Comparison of ENCODE assay signal across 8 cellular contexts in the genomic region with DNA sequence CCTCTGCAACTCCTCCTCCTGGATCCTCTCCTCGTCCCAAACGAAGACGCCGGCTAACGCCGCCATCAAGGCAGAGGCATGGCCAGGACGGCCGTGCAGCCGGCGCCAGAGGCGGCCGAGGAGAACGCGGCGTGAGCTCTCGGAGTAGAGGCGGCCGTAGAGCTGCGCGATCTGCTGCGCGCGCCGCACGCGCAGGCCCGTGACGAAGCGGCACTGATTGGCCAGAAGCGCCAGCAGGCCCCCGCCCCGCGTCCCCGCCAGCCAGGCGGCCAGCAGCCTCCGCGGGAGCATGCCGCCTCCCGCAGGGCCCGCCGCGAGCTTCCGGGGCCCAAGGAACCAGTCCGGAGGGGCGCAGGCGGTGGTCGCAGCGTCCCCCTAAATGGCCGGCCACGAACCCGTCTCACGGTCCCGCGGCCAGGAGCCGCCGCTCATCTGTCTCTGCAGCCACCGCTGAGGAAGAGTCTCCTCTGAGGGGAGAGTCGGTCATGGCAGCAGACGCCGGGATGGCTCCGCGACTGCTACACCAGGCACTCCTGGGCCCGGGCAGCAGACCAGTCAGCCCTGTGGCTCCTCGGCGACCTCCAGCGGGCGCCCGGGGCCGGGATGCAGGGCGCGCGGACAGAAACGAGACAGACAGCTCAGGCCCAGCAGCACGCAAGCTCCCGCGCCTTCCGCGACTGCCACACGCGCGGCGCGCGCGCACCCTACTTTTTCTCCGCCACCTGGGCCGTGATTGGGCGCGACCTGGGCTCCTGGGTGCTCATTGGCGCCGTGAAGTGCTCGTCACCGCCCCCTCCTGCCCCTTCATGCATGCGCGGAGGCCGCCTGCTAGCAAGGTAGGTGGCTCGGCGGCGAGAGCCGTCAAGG. TPM values are rescaled to one million over a fixed set of nuclear protein-coding genes. Genes with fewer than 3 reads are reported as not detected.
DNase-seq lines count a peak whose midpoint lies in the region; ATAC-seq and TF ChIP-seq lines count a peak whose summit lies in the region.

TSS of gene STARD7 (minus strand) at position 684 of the 867 bp plus-strand sequence. CDS start at position 291, 393 bp downstream.

- H3K4me3 Mint-ChIP-seq in nephron progenitor cell = peak within 1 kb of the TSS; percentile 100
- H3K4me3 Mint-ChIP-seq in stimulated activated naive CD8-positive, alpha-beta T cell treated with anti-CD3 and anti-CD28 coated beads, Interleukin-15, amount 100 ng/mL, for 72 hours = peak within 1 kb of the TSS; percentile 91 to 96

- H3K36me3 Mint-ChIP-seq in nephron progenitor cell (ENCODE audit: low read depth) = peaks cover 22% of the 10 kb centered on the region

- TF ChIP-seq CTCF in fibroblast of the aortic adventitia (IDR thresholded peaks at IDR 0.05; ENCODE audit: insufficient read depth, low read length) (peak; percentile 2), nephron progenitor cell (IDR thresholded peaks at IDR 0.05) (no peak)

- 0 out of 2 replicates have a peak, but pooled peaks cover 7% of the 10 kb centered on the region for H3K4me1 ChIP-seq in ES-I3 (ENCODE audit: insufficient read depth, low read length)

- no peaks in the 10 kb centered on the region for H3K27me3 Mint-ChIP-seq in nephron progenitor cell (ENCODE audit: low read depth, poor library complexity)
- H3K27me3 Mint-ChIP-seq in stimulated activated naive CD8-positive, alpha-beta T cell treated with anti-CD3 and anti-CD28 coated beads, Interleukin-15, amount 100 ng/mL, for 72 hours = no peaks in the 10 kb centered on the region

- H3K9ac ChIP-seq in ES-I3 (ENCODE audit: low read depth, low read length) = peak within 1 kb of the TSS; percentile 98

- peak within 1 kb of the TSS; percentile 97 for H3K27ac Mint-ChIP-seq in nephron progenitor cell
- peak within 1 kb of the TSS; percentile 94 to 95 for H3K27ac Mint-ChIP-seq in stimulated activated naive CD8-positive, alpha-beta T cell treated with anti-CD3 and anti-CD28 coated beads, Interleukin-15, amount 100 ng/mL, for 72 hours

- H3K4me3 ChIP-seq in H7 (ENCODE audit: insufficient read depth, low read depth, low read length) (peak within 1 kb of the TSS; percentile 97), MG63 (peak within 1 kb of the TSS; percentile 93), fibroblast of the aortic adventitia (ENCODE audit: low read depth, low read length) (peak within 1 kb of the TSS; percentile 86)

- ATAC-seq in stimulated activated naive CD8-positive, alpha-beta T cell treated with anti-CD3 and anti-CD28 coated beads, Interleukin-15, amount 100 ng/mL, for 72 hours = peak; percentile 93

- DNase-seq in H7 (peak; percentile 98), MG63 (peak; percentile 99), SHP77 treated with DMSO at 0.1 percent for 48 hours (lab: John Stamatoyannopoulos, UW) (peak; percentile 92), fibroblast of the aortic adventitia (ENCODE audit: low read depth) (peak; percentile 97), nephron progenitor cell (peak; percentile 98)
- peak; percentile 99 for DNase-seq in activated effector memory CD4-positive, alpha-beta T cell treated with anti-CD3 and anti-CD28 coated beads, Interleukin-2, amount 50 U/mL, for 16 hours
- DNase-seq in stimulated activated naive CD8-positive, alpha-beta T cell treated with anti-CD3 and anti-CD28 coated beads, Interleukin-15, amount 100 ng/mL, for 72 hours = peak; percentile 98 to 99

- H3K27me3 ChIP-seq in H7 (ENCODE audit: control insufficient read depth, insufficient read depth, low read length) = no peaks in the 10 kb centered on the region
- no peaks in the 10 kb centered on the region for H3K27me3 ChIP-seq in MG63

- no peaks in the 10 kb centered on the region for H3K9me3 Mint-ChIP-seq in nephron progenitor cell
- no peaks in the 10 kb centered on the region for H3K9me3 Mint-ChIP-seq in stimulated activated naive CD8-positive, alpha-beta T cell treated with anti-CD3 and anti-CD28 coated beads, Interleukin-15, amount 100 ng/mL, for 72 hours

- H3K9me3 ChIP-seq in ES-I3 (ENCODE audit: control insufficient read depth, insufficient read depth, low read length) (no peaks in the 10 kb centered on the region), MG63 (no peaks in the 10 kb centered on the region)

- no peaks in the 10 kb centered on the region for H3K36me3 ChIP-seq in ES-I3 (ENCODE audit: insufficient read depth, low read length)
- H3K36me3 ChIP-seq in H7 (replicated peaks; ENCODE audit: control insufficient read depth, insufficient read depth, low read length) = no peaks in the 10 kb centered on the region
- peaks cover 2% of the 10 kb centered on the region; the same call in 1 of the 2 replicates for H3K36me3 ChIP-seq in MG63

- H3K4me1 Mint-ChIP-seq in nephron progenitor cell = peaks cover 65% of the 10 kb centered on the region
- H3K4me1 Mint-ChIP-seq in stimulated activated naive CD8-positive, alpha-beta T cell treated with anti-CD3 and anti-CD28 coated beads, Interleukin-15, amount 100 ng/mL, for 72 hours = peaks cover 51% of the 10 kb centered on the region

RNA-seq across cellular contexts. Expression of gene STARD7, which starts in this region (rescaled TPM):
- 233 and 253 TPM in 2 replicates for total RNA-seq in H7 (2014; rRNA removed; shearing (Covaris generic))
- total RNA-seq in MG63 (2014; rRNA removed; shearing (Covaris generic); ENCODE audit: low replicate concordance) = 100 and 113 TPM in 2 replicates
- 85.8 and 170 TPM in 2 replicates for total RNA-seq in fibroblast of the aortic adventitia (ENCODE audit: low replicate concordance)

Comparison
In these comparisons a context has a peak if more than half of its experiments do, and no peak if none do; other contexts are left out.
1. Peak in every context shown above with its lines: DNase-seq, ATAC-seq and H3K4me3 ChIP-seq.